ENCODE assay signal across 8 cellular contexts in the genomic region with DNA sequence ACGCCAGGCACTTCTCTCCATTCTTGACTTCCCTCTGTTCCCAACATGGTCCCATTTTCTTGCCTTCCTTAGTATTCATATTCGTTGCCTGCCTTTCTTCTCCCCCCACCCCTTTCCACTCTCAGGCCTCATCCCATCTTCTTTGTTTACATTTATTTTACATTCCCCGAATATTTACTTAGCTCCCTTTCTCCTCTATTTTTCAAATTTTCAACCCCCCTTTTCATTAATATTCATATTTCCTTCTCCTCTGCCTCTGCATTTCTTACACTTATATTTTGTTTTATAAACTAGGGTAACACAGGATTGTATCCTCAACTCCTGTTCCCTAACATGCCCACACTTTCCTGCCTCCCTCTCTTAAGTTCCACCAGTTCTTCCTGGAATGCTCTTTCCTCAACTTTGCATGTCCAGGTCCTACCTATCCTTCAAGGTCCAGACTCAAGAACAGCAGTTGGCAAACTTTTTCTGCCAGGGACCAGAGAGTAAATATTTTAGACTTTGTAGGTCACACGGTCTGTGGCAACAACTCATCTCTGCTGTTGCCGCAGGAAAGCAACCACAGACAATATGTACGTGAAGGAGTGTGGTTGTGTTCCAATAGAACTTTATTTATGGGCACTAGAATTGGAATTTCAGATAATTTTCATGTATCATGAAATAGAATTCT. TPM values are rescaled to one million over a fixed set of nuclear protein-coding genes. Genes with fewer than 3 reads are reported as not detected.
DNase-seq lines count a peak whose midpoint lies in the region; ATAC-seq lines count a peak whose summit lies in the region.

No MANE protein-coding gene starts in this region.

- H3K27ac Mint-ChIP-seq in CD4-positive, alpha-beta memory T cell, result peak overlapping the region; percentile 79 to 95 (median 91)

- H3K9me3 ChIP-seq in CD4-positive, alpha-beta memory T cell (ENCODE audit: control insufficient read depth in 1 of 2, low read length in 2 of 2), result no peaks in the 10 kb centered on the region
- no peaks in the 10 kb centered on the region for H3K9me3 ChIP-seq in MG63
- H3K9me3 ChIP-seq in duodenal mucosa (ENCODE audit: control insufficient read depth in 1 of 2, low read length in 2 of 2), result no peaks in the 10 kb centered on the region
- no peaks in the 10 kb centered on the region for H3K9me3 ChIP-seq in neuron (ENCODE audit: low read length)

- H3K36me3 ChIP-seq in CD4-positive, alpha-beta memory T cell (ENCODE audit: insufficient read depth, low read length), result no peaks in the 10 kb centered on the region
- peaks cover 13% of the 10 kb centered on the region for H3K36me3 ChIP-seq in MG63
- peaks cover 3 to 7% of the 10 kb centered on the region in 2 donors for H3K36me3 ChIP-seq in duodenal mucosa (ENCODE audit: control insufficient read depth in 1 of 2, insufficient read depth in 2 of 2, low read length in 2 of 2)
- peaks cover 15% of the 10 kb centered on the region for H3K36me3 ChIP-seq in neuron (ENCODE audit: insufficient read depth, low read length)

- H3K27ac ChIP-seq in CD4-positive, alpha-beta memory T cell (ENCODE audit: low read depth, low read length), result peak overlapping the region; percentile 65
- peak overlapping the region; percentile 83 for H3K27ac ChIP-seq in duodenal mucosa (ENCODE audit: low read depth, low read length)

- peaks cover 25 to 49% (median 38%) of the 10 kb centered on the region in 4 donors for H3K4me1 Mint-ChIP-seq in CD4-positive, alpha-beta memory T cell

- H3K27me3 ChIP-seq in CD4-positive, alpha-beta memory T cell (ENCODE audit: insufficient read depth, low read length), result no peaks in the 10 kb centered on the region
- H3K27me3 ChIP-seq in MG63 (no peaks in the 10 kb centered on the region), duodenal mucosa (ENCODE audit: control insufficient read depth in 1 of 2, insufficient read depth in 2 of 2, low read length in 2 of 2) (no peaks in the 10 kb centered on the region), neuron (ENCODE audit: insufficient read depth, low read length) (no peaks in the 10 kb centered on the region)

- POLR2A ChIA-PET in CD4-positive, alpha-beta memory T cell (lab: Charles Lee; ENCODE audit: partially characterized antibody), result interaction anchor here (1.1 to 1.7 kb wide), 4 partner anchors 9 to 700 kb away, joined by 3 to 6 read pairs (median 4); partner anchors contain the start of gene RBBP4

- CTCF ChIA-PET in CD4-positive, alpha-beta memory T cell (lab: Charles Lee; ENCODE audit: partially characterized antibody), result interaction anchor here (2.4 kb wide), 1 partner anchor 55 kb away, joined by 16 read pairs; no protein-coding TSS in a partner anchor

- H2AFZ ChIP-seq in neuron (ENCODE audit: low read depth, low read length), result no peak overlapping the region

- H3K4me3 Mint-ChIP-seq in CD4-positive, alpha-beta memory T cell, result peak overlapping the region; percentile 87 to 93 (median 91)

- DNase-seq in CD4-positive, alpha-beta memory T cell, result no peak
- DNase-seq in MG63 (no peak), NCI-H2196 treated with DMSO at 0.1 percent for 48 hours (lab: John Stamatoyannopoulos, UW; ENCODE audit: unreplicated experiment) (no peak), NCI-H748 (lab: John Stamatoyannopoulos, UW; ENCODE audit: unreplicated experiment) (no peak)
- no peak for DNase-seq in NK-92 treated with Interleukin-12 subunit alpha and Interleukin-12 subunit beta, amount 100 ng/mL, for 24 hours (lab: John Stamatoyannopoulos, UW)

- H3K9ac ChIP-seq in duodenal mucosa (ENCODE audit: low read depth in 1 of 2, low read length in 2 of 2), result peak overlapping the region; percentile 63 to 88

- intact Hi-C loops in CD4-positive, alpha-beta memory T cell (cut with micrococcal nuclease), result loop anchor here (2.0 to 5.0 kb wide), 3 partner anchors 16 to 170 kb away; partner anchors contain the start of gene PHC2

- H3K27me3 Mint-ChIP-seq in CD4-positive, alpha-beta memory T cell, result no peaks in the 10 kb centered on the region

- H3K9me3 Mint-ChIP-seq in CD4-positive, alpha-beta memory T cell, result peaks cover 0 to 2% (median 0%) of the 10 kb centered on the region in 8 donors

- peaks cover 0 to 8% of the 10 kb centered on the region in 2 donors for H3K36me3 Mint-ChIP-seq in CD4-positive, alpha-beta memory T cell

- peak overlapping the region; percentile 82 to 84 for H3K4me3 ChIP-seq in CD4-positive, alpha-beta memory T cell (ENCODE audit: low read length in 2 of 2)
- peak overlapping the region; percentile 72 for H3K4me3 ChIP-seq in MG63
- peak overlapping the region; percentile 77 to 86 for H3K4me3 ChIP-seq in duodenal mucosa (ENCODE audit: low read depth in 1 of 2, low read length in 2 of 2)
- peak overlapping the region; percentile 89 for H3K4me3 ChIP-seq in neuron (ENCODE audit: low read length)

- no peak for ATAC-seq in HG02973 (IDR thresholded peaks at IDR 0.05; ENCODE audit: unreplicated experiment)

- H3K4me1 ChIP-seq in CD4-positive, alpha-beta memory T cell (ENCODE audit: insufficient read depth, low read length), result peaks cover 41% of the 10 kb centered on the region
- peaks cover 32 to 37% of the 10 kb centered on the region in 2 donors for H3K4me1 ChIP-seq in duodenal mucosa (ENCODE audit: control insufficient read depth in 1 of 2, insufficient read depth in 2 of 2, low read length in 2 of 2)
- peaks cover 43% of the 10 kb centered on the region for H3K4me1 ChIP-seq in neuron (ENCODE audit: insufficient read depth, low read length)

RNA-seq across cellular contexts. Expression of gene A3GALT2, which starts 29.8 kb away (rescaled TPM):
- total RNA-seq in CD4-positive, alpha-beta memory T cell, result not detected
- polyA plus RNA-seq in CD4-positive, alpha-beta memory T cell, result not detected
- not detected in 2 replicates for total RNA-seq in MG63 (2014; rRNA removed; shearing (Covaris generic); ENCODE audit: low replicate concordance)
